Comparison of ENCODE assay signal across 19 cellular contexts in genomic region chr1:164759945-164760584, GRCh38.
DNase-seq lines count a peak whose midpoint lies in the region; ATAC-seq and TF ChIP-seq lines count a peak whose summit lies in the region.
"Had no signal": no experiment of that assay in that cellular context is flagged by ENCODE, and none has a peak within 500 bp of the region (broad histone marks: within the 10 kb centered on the region; RNA-seq: fewer than 3 reads in every experiment).

No MANE protein-coding gene starts in this region.

- H3K4me3 ChIP-seq in GM23338 (no peak overlapping the region), adipocyte (ENCODE audit: low read length) (no peak overlapping the region), stomach (no peak overlapping the region)

- ATAC-seq in GM23338 (no peak), left ventricle myocardium superior (peak; percentile 27), HG03521 (IDR thresholded peaks at IDR 0.05; ENCODE audit: unreplicated experiment) (no peak)
- ATAC-seq in activated CD4-positive, CD25-positive, alpha-beta regulatory T cell treated with anti-CD3 and anti-CD28 coated beads, Interleukin-2, amount 50 U/mL, for 24 hours: no peak
- ATAC-seq: effector memory CD8-positive, alpha-beta T cell; stimulated activated effector memory CD8-positive, alpha-beta T cell treated with anti-CD3 and anti-CD28 coated beads, Interleukin-12 subunit alpha, Interleukin-12 subunit beta, amount 100 ng/mL, for 72 hours had no signal

- no peak overlapping the region for H2AFZ ChIP-seq in GM23338

- TF ChIP-seq CTCF in GM23338 (conservative IDR thresholded peaks at IDR 0.05; ENCODE audit: low read depth in 2 of 2) (no peak), stomach (IDR thresholded peaks at IDR 0.05) (no peak)

- peak overlapping the region; percentile 76 for H3K27ac Mint-ChIP-seq in GM23338
- H3K27ac Mint-ChIP-seq: activated naive CD4-positive, alpha-beta T cell treated with anti-CD3 and anti-CD28 coated beads, Interleukin-2, amount 50 U/mL, for 24 hours; CD4-positive, CD25-positive, alpha-beta regulatory T cell; effector memory CD8-positive, alpha-beta T cell; immature natural killer cell; stimulated activated effector memory CD8-positive, alpha-beta T cell treated with anti-CD3 and anti-CD28 coated beads, Interleukin-12 subunit alpha, Interleukin-12 subunit beta, amount 100 ng/mL, for 72 hours had no signal

- H3K9me3 ChIP-seq in adipocyte (ENCODE audit: control insufficient read depth, low read length) (peaks cover 3% of the 10 kb centered on the region), stomach (no peaks in the 10 kb centered on the region)

- peaks cover 5% of the 10 kb centered on the region; the same call in 2 of the 3 replicates for H3K36me3 Mint-ChIP-seq in GM23338 (ENCODE audit: low read depth)
- H3K36me3 Mint-ChIP-seq: activated naive CD4-positive, alpha-beta T cell treated with anti-CD3 and anti-CD28 coated beads, Interleukin-2, amount 50 U/mL, for 24 hours; CD4-positive, CD25-positive, alpha-beta regulatory T cell; immature natural killer cell; stimulated activated effector memory CD8-positive, alpha-beta T cell treated with anti-CD3 and anti-CD28 coated beads, Interleukin-12 subunit alpha, Interleukin-12 subunit beta, amount 100 ng/mL, for 72 hours had no signal

- intact Hi-C loops in left ventricle myocardium superior (cut with micrococcal nuclease): no loop called here
- intact Hi-C loops in stomach (cut with DNase I; ENCODE audit: low total_unique reads): no loop called here

- no peak overlapping the region for H3K4me2 ChIP-seq in GM23338

- peaks cover 83% of the 10 kb centered on the region for H3K79me2 ChIP-seq in GM23338 (replicated peaks; ENCODE audit: insufficient read depth)

- WGBS in stomach, 5 donors: 72 to 80% (median 75%) methylated on average over 8 of the region's 8 CpGs

- H3K9me2 ChIP-seq in GM23338 (ENCODE audit: insufficient read depth): no peaks in the 10 kb centered on the region

- no peak for TF ChIP-seq POLR2A in stomach (IDR thresholded peaks at IDR 0.05)

- no peak overlapping the region for H3K27ac ChIP-seq in GM23338 (ENCODE audit: low read depth)
- peak overlapping the region in 3 of 5 donors; percentile 36 to 65 (median 40) for H3K27ac ChIP-seq in stomach

- H4K20me1 ChIP-seq in GM23338 (replicated peaks; ENCODE audit: insufficient read depth): peaks cover 7% of the 10 kb centered on the region; the same call in 1 of the 2 replicates

- no peaks in the 10 kb centered on the region for H3K9me3 Mint-ChIP-seq in GM23338
- H3K9me3 Mint-ChIP-seq: effector memory CD8-positive, alpha-beta T cell; immature natural killer cell had no signal

- no peaks in the 10 kb centered on the region for H3F3A ChIP-seq in GM23338 (replicated peaks; ENCODE audit: low read depth)

- peak overlapping the region; percentile 33 for H3K9ac ChIP-seq in adipocyte (ENCODE audit: low read length)

- no peak overlapping the region for H3K4me3 Mint-ChIP-seq in GM23338
- H3K4me3 Mint-ChIP-seq: activated naive CD4-positive, alpha-beta T cell treated with anti-CD3 and anti-CD28 coated beads, Interleukin-2, amount 50 U/mL, for 24 hours; CD4-positive, CD25-positive, alpha-beta regulatory T cell; effector memory CD8-positive, alpha-beta T cell; immature natural killer cell; stimulated activated effector memory CD8-positive, alpha-beta T cell treated with anti-CD3 and anti-CD28 coated beads, Interleukin-12 subunit alpha, Interleukin-12 subunit beta, amount 100 ng/mL, for 72 hours had no signal

- H3K36me3 ChIP-seq in GM23338 (ENCODE audit: insufficient read depth) (no peaks in the 10 kb centered on the region), adipocyte (ENCODE audit: control insufficient read depth, insufficient read depth, low read length, severe bottlenecking) (no peaks in the 10 kb centered on the region), stomach (no peaks in the 10 kb centered on the region)

- peaks cover 2% of the 10 kb centered on the region for H3K27me3 Mint-ChIP-seq in GM23338 (ENCODE audit: insufficient read depth, low read depth, poor library complexity)
- H3K27me3 Mint-ChIP-seq: activated naive CD4-positive, alpha-beta T cell treated with anti-CD3 and anti-CD28 coated beads, Interleukin-2, amount 50 U/mL, for 24 hours; CD4-positive, CD25-positive, alpha-beta regulatory T cell; effector memory CD8-positive, alpha-beta T cell had no signal

- no peak for TF ChIP-seq EP300 in stomach (IDR thresholded peaks at IDR 0.05)

- H3K4me1 Mint-ChIP-seq in GM23338: peaks cover 44% of the 10 kb centered on the region
- H3K4me1 Mint-ChIP-seq: activated naive CD4-positive, alpha-beta T cell treated with anti-CD3 and anti-CD28 coated beads, Interleukin-2, amount 50 U/mL, for 24 hours; CD4-positive, CD25-positive, alpha-beta regulatory T cell; immature natural killer cell; stimulated activated effector memory CD8-positive, alpha-beta T cell treated with anti-CD3 and anti-CD28 coated beads, Interleukin-12 subunit alpha, Interleukin-12 subunit beta, amount 100 ng/mL, for 72 hours had no signal

- DNase-seq in GM23338 (ENCODE audit: low spot score) (no peak), adipocyte (ENCODE audit: low read depth) (no peak), left ventricle myocardium superior (no peak), stomach (no peak), T1000 (lab: John Stamatoyannopoulos, UW) (no peak), cerebellum (ENCODE audit: low spot score) (no peak)
- DNase-seq: activated CD4-positive, alpha-beta T cell treated with anti-CD3 and anti-CD28 coated beads for 4 hours; CD4-positive, CD25-positive, alpha-beta regulatory T cell; DMS153; effector memory CD8-positive, alpha-beta T cell; immature natural killer cell; NCI-H1092; NCI-H2081; NCI-H510A; NK-92 treated with Interleukin-12 subunit alpha and Interleukin-12 subunit beta, amount 100 ng/mL, for 24 hours had no signal

- H3K4me1 ChIP-seq in GM23338 (ENCODE audit: insufficient read depth): peaks cover 33% of the 10 kb centered on the region
- H3K4me1 ChIP-seq in adipocyte (ENCODE audit: control insufficient read depth, insufficient read depth, low read length): peaks cover 25% of the 10 kb centered on the region
- peaks cover 0 to 37% (median 17%) of the 10 kb centered on the region in 4 donors for H3K4me1 ChIP-seq in stomach

- H3K27me3 ChIP-seq in GM23338 (ENCODE audit: insufficient read depth) (no peaks in the 10 kb centered on the region), adipocyte (replicated peaks; ENCODE audit: control insufficient read depth, insufficient read depth, low read length) (no peaks in the 10 kb centered on the region), stomach (no peaks in the 10 kb centered on the region)

TF ChIP-seq in GM23338, 12 proteins besides CTCF, POLR2A, EP300 and RAD21 (continues in another document):
- TF ChIP-seq EZH2phosphoT487 (IDR thresholded peaks at IDR 0.05; ENCODE audit: unreplicated experiment) (no peak), STAT1 (IDR thresholded peaks at IDR 0.05; ENCODE audit: unreplicated experiment) (no peak), REST (IDR thresholded peaks at IDR 0.05; ENCODE audit: unreplicated experiment) (no peak), ETS1 (IDR thresholded peaks at IDR 0.05) (no peak), POLR2AphosphoS5 (IDR thresholded peaks at IDR 0.05; ENCODE audit: low read depth) (no peak), ZNF331 (CRISPR knock-in tag; IDR thresholded peaks at IDR 0.05; ENCODE audit: low read depth) (no peak), JUNB (IDR thresholded peaks at IDR 0.05; ENCODE audit: unreplicated experiment) (no peak), CREB1 (CRISPR knock-in tag; IDR thresholded peaks at IDR 0.05; ENCODE audit: low read depth) (no peak), ZNF114 (CRISPR knock-in tag; IDR thresholded peaks at IDR 0.05) (no peak), EZH2 (IDR thresholded peaks at IDR 0.05; ENCODE audit: low read depth, unreplicated experiment) (no peak), NANOG (IDR thresholded peaks at IDR 0.05; ENCODE audit: borderline replicate concordance) (no peak)
